Comparison of ENCODE assay signal across 1 cellular context in genomic region chr9:109418827-109419226, GRCh38.
A peak's percentile ranks its signal among the peaks of the same experiment; 100 is the strongest.
TF ChIP-seq lines count a peak whose summit lies in the region.

No MANE protein-coding gene starts in this region.

TF ChIP-seq in GM12878, 131 proteins besides CTCF, POLR2A, EP300 and RAD21 (continued from another document):
- peak; percentile 34; the same call in 1 of the 2 replicates for TF ChIP-seq REST (IDR thresholded peaks at IDR 0.05; ENCODE audit: low read depth, low read length)
- TF ChIP-seq RCOR1 (conservative IDR thresholded peaks at IDR 0.05; ENCODE audit: low read depth, low read length), result no peak; the same call in 1 of the 2 replicates
- TF ChIP-seq EGR1 (IDR thresholded peaks at IDR 0.05; ENCODE audit: borderline replicate concordance in 1 of 2, low read depth in 2 of 2, low read length in 2 of 2), result peak in 1 of 2 experiments; percentile 79; a peak in 2 of 3 replicates
- TF ChIP-seq CEBPZ (IDR thresholded peaks at IDR 0.05; ENCODE audit: low read depth, low read length), result no peak
- TF ChIP-seq MLLT1 (IDR thresholded peaks at IDR 0.05), result peak; percentile 33; the same call in 1 of the 2 replicates
- peak; percentile 86 for TF ChIP-seq RELB (IDR thresholded peaks at IDR 0.05; ENCODE audit: low read depth)
- TF ChIP-seq ATF7 (IDR thresholded peaks at IDR 0.05; ENCODE audit: low read depth), result peak; percentile 62
- TF ChIP-seq MAX (IDR thresholded peaks at IDR 0.05; ENCODE audit: low read depth, low read length), result no peak
- no peak for TF ChIP-seq SIN3A (IDR thresholded peaks at IDR 0.05; ENCODE audit: low read depth, low read length)
- no peak for TF ChIP-seq NFIC (IDR thresholded peaks at IDR 0.05; ENCODE audit: low read depth, low read length)
- no peak for TF ChIP-seq NBN (IDR thresholded peaks at IDR 0.05)
- TF ChIP-seq NR2F1 (conservative IDR thresholded peaks at IDR 0.05), result peak; percentile 79
- TF ChIP-seq FOXM1 (IDR thresholded peaks at IDR 0.05; ENCODE audit: low read depth, low read length), result no peak
- peak; percentile 88 for TF ChIP-seq JUNB (IDR thresholded peaks at IDR 0.05)
- TF ChIP-seq SMC3 (IDR thresholded peaks at IDR 0.05; ENCODE audit: borderline replicate concordance, low read length), result no peak
- peak; percentile 20; the same call in 1 of the 2 replicates for TF ChIP-seq SREBF1 (IDR thresholded peaks at IDR 0.05; ENCODE audit: low read length)
- no peak for TF ChIP-seq ASH2L (IDR thresholded peaks at IDR 0.05; ENCODE audit: borderline replicate concordance, low read depth)
- TF ChIP-seq ATF2 (IDR thresholded peaks at IDR 0.05; ENCODE audit: low read length), result no peak
- TF ChIP-seq E2F4 (IDR thresholded peaks at IDR 0.05; ENCODE audit: low read depth, low read length), result no peak
- no peak for TF ChIP-seq KDM1A (IDR thresholded peaks at IDR 0.05; ENCODE audit: borderline replicate concordance)
- no peak; the same call in 1 of the 2 replicates for TF ChIP-seq ZSCAN29 (IDR thresholded peaks at IDR 0.05)
- no peak for TF ChIP-seq CUX1 (IDR thresholded peaks at IDR 0.05; ENCODE audit: insufficient replicate concordance, low read depth, low read length)
- no peak for TF ChIP-seq HDGF (IDR thresholded peaks at IDR 0.05)
- TF ChIP-seq USF2 (IDR thresholded peaks at IDR 0.05; ENCODE audit: borderline replicate concordance, low read depth, low read length), result no peak
- TF ChIP-seq ETV6 (conservative IDR thresholded peaks at IDR 0.05 in 1 of 2, IDR thresholded peaks at IDR 0.05 in 1 of 2; ENCODE audit: borderline replicate concordance in 1 of 2, low read depth in 1 of 2), result peak in 1 of 2 experiments; percentile 86; a peak in 2 of 4 replicates
- peak; percentile 96 for TF ChIP-seq BCL11A (IDR thresholded peaks at IDR 0.05; ENCODE audit: low read depth, low read length)
- no peak for TF ChIP-seq NKRF (conservative IDR thresholded peaks at IDR 0.05)
- no peak for TF ChIP-seq SMAD1 (IDR thresholded peaks at IDR 0.05; ENCODE audit: low read depth, partially characterized antibody)
- TF ChIP-seq SRF (IDR thresholded peaks at IDR 0.05; ENCODE audit: low read depth in 2 of 2, low read length in 2 of 2), result peak in 1 of 2 experiments; percentile 79; a peak in 2 of 4 replicates
- TF ChIP-seq POLR2AphosphoS2 (IDR thresholded peaks at IDR 0.05; ENCODE audit: low read depth, low read length), result no peak
- no peak for TF ChIP-seq CBX3 (IDR thresholded peaks at IDR 0.05; ENCODE audit: borderline replicate concordance, low read depth)
- TF ChIP-seq FOS (IDR thresholded peaks at IDR 0.05; ENCODE audit: borderline replicate concordance, extremely low read depth, insufficient read length), result no peak
- peak; percentile 95; the same call in 1 of the 2 replicates for TF ChIP-seq ZBED1 (IDR thresholded peaks at IDR 0.05; ENCODE audit: borderline replicate concordance)
- no peak for TF ChIP-seq SUZ12 (IDR thresholded peaks at IDR 0.05; ENCODE audit: unreplicated experiment)
- peak; percentile 82 for TF ChIP-seq TCF12 (IDR thresholded peaks at IDR 0.05; ENCODE audit: low read depth, low read length)
- TF ChIP-seq ZZZ3 (IDR thresholded peaks at IDR 0.05; ENCODE audit: control insufficient read depth, insufficient read length, low read depth), result no peak
